Comparison of ENCODE assay signal across 24 cellular contexts in the genomic region with DNA sequence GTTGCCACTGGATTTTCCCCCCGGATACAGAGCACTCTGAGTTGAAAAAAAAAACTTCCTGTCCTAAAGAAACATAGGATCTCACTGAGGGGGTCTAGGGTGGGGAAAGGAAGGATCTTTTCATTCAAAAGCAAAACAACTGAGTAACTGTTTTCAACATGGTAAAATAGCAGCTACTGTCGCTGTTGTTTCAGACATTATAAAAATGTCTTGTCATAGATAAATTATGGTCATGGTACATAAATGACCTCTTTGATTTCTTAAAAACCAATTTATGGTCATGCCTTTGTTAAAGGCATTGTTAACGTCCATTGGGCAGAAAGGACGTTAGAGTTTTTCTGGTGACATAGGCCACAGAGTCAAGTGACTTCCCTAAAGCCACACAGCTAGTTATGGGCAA.
"Had no signal": no experiment of that assay in that cellular context is flagged by ENCODE, and none has a peak within 500 bp of the region (broad histone marks: within the 10 kb centered on the region; RNA-seq: fewer than 3 reads in every experiment).

No MANE protein-coding gene starts in this region.

- H3K9me3 ChIP-seq: MG63, Peyer's patch, SJCRH30 had no signal

- H3K36me3 ChIP-seq: MG63, Peyer's patch, SJCRH30 had no signal

- H3K36me3 Mint-ChIP-seq: activated CD4-positive, alpha-beta memory T cell treated with anti-CD3 and anti-CD28 coated beads for 36 hours; activated naive CD8-positive, alpha-beta T cell; brain had no signal

- H3K4me3 Mint-ChIP-seq: activated B cell treated with CpG ODN at 0.5 μM for 24 hours; activated CD4-positive, alpha-beta memory T cell treated with anti-CD3 and anti-CD28 coated beads for 36 hours; activated CD4-positive, alpha-beta T cell treated with anti-CD3 and anti-CD28 coated beads, Interleukin-2, amount 10 ng/mL, durations not matched to agents 7 days and 5 days; activated naive CD4-positive, alpha-beta T cell treated with anti-CD3 and anti-CD28 coated beads for 36 hours; activated naive CD8-positive, alpha-beta T cell; activated T-cell treated with anti-CD3 and anti-CD28 coated beads, Interleukin-2, amount 50 U/mL, for 4 hours; brain; T-helper 2 cell treated with Interferon-gamma antibody and Interleukin-4, amounts not matched to agents 5 μg/mL and 100 μg/mL, for 36 hours had no signal

- H3K4me1 ChIP-seq: Peyer's patch, SJCRH30 had no signal

- H3K4me3 ChIP-seq: MG63, Peyer's patch, SJCRH30 had no signal

- H3K27ac ChIP-seq: Peyer's patch, RWPE1, SJCRH30 had no signal

- H3K27ac Mint-ChIP-seq: activated B cell treated with CpG ODN at 0.5 μM for 24 hours; activated CD4-positive, alpha-beta memory T cell treated with anti-CD3 and anti-CD28 coated beads for 36 hours; activated CD4-positive, alpha-beta T cell treated with anti-CD3 and anti-CD28 coated beads, Interleukin-2, amount 10 ng/mL, durations not matched to agents 7 days and 5 days; activated naive CD4-positive, alpha-beta T cell treated with anti-CD3 and anti-CD28 coated beads for 36 hours; activated naive CD8-positive, alpha-beta T cell had no signal

- ATAC-seq: activated T-cell treated with anti-CD3 and anti-CD28 coated beads, Interleukin-2, amount 50 U/mL, for 4 hours; SK-N-SH treated with all-trans-retinoic acid at 6 μM for 48 hours had no signal

- DNase-seq: activated B cell treated with CpG ODN at 0.5 μM for 24 hours; activated CD4-positive, alpha-beta memory T cell treated with anti-CD3 and anti-CD28 coated beads for 36 hours; activated CD4-positive, alpha-beta T cell treated with anti-CD3 and anti-CD28 coated beads for 1 hour; activated CD4-positive, alpha-beta T cell treated with anti-CD3 and anti-CD28 coated beads, Interleukin-2, amount 10 ng/mL, durations not matched to agents 7 days and 5 days; activated CD8-positive, alpha-beta memory T cell treated with anti-CD3 and anti-CD28 coated beads for 24 hours; activated gamma-delta T cell; activated naive CD4-positive, alpha-beta T cell treated with anti-CD3 and anti-CD28 coated beads for 36 hours; activated T-cell treated with anti-CD3 and anti-CD28 coated beads, Interleukin-2, amount 50 U/mL, for 4 hours; MV-4-11; NCI-H1092 treated with DMSO at 0.1 percent for 48 hours; NCI-H1417 treated with DMSO at 0.1 percent for 48 hours; NCI-H1694; NCI-H2107; NCI-H69; Peyer's patch; Right ventricle myocardium superior; SJCRH30; SW 1271 had no signal

- H3K27me3 ChIP-seq: MG63, Peyer's patch, SJCRH30 had no signal

- H3K9me3 Mint-ChIP-seq: activated B cell treated with CpG ODN at 0.5 μM for 24 hours; activated CD4-positive, alpha-beta memory T cell treated with anti-CD3 and anti-CD28 coated beads for 36 hours; activated naive CD4-positive, alpha-beta T cell treated with anti-CD3 and anti-CD28 coated beads for 36 hours; activated T-cell treated with anti-CD3 and anti-CD28 coated beads, Interleukin-2, amount 50 U/mL, for 4 hours had no signal

- H3K4me1 Mint-ChIP-seq: activated B cell treated with CpG ODN at 0.5 μM for 24 hours; activated CD4-positive, alpha-beta T cell treated with anti-CD3 and anti-CD28 coated beads, Interleukin-2, amount 10 ng/mL, durations not matched to agents 7 days and 5 days had no signal

- H3K27me3 Mint-ChIP-seq: activated CD4-positive, alpha-beta T cell treated with anti-CD3 and anti-CD28 coated beads, Interleukin-2, amount 10 ng/mL, durations not matched to agents 7 days and 5 days; brain had no signal
